ENCODE assay signal across 25 cellular contexts in the genomic region with DNA sequence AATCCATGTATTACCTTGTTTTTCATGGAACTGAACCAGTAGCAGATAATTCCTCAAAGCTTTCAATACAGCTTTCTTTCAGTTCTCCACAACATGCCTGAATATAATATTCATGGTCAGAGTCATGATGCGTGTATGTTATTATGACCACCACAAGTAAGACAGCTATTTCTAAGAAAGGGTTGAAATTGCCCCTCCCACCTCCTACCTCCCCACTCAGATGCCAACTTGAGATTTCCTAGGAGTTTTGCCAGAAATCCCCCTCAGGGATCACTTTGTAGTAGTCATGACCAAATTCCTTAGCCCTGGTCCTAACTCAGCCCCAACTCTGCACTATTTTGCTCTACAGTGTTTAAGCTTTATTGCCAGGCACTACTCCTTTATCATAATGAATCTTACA.
"Had no signal": no experiment of that assay in that cellular context is flagged by ENCODE, and none has a peak within 500 bp of the region (broad histone marks: within the 10 kb centered on the region; RNA-seq: fewer than 3 reads in every experiment).

No MANE protein-coding gene starts in this region.

- H3K4me3 ChIP-seq: adrenal gland, body of pancreas, SJSA1 had no signal

- H3K27ac ChIP-seq: adrenal gland, body of pancreas, SJSA1 had no signal

- H3K4me1 ChIP-seq: body of pancreas had no signal

- H3K27me3 Mint-ChIP-seq: activated CD4-positive, alpha-beta memory T cell treated with anti-CD3 and anti-CD28 coated beads for 36 hours; activated CD4-positive, alpha-beta T cell treated with anti-CD3 and anti-CD28 coated beads, Interleukin-2, amount 10 ng/mL, durations not matched to agents 7 days and 5 days; activated naive CD8-positive, alpha-beta T cell treated with anti-CD3 and anti-CD28 coated beads, Interleukin-2, amount 10 ng/mL, durations not matched to agents 7 days and 5 days had no signal

- H3K9me3 Mint-ChIP-seq: activated CD4-positive, alpha-beta memory T cell treated with anti-CD3 and anti-CD28 coated beads for 36 hours; activated CD4-positive, alpha-beta T cell treated with anti-CD3 and anti-CD28 coated beads, Interleukin-2, amount 10 ng/mL, durations not matched to agents 7 days and 5 days; activated naive CD8-positive, alpha-beta T cell treated with anti-CD3 and anti-CD28 coated beads, Interleukin-2, amount 10 ng/mL, durations not matched to agents 7 days and 5 days; activated T-cell treated with anti-CD3 and anti-CD28 coated beads, Interleukin-2, amount 50 U/mL, for 4 hours; WTC11 had no signal

- H3K4me3 Mint-ChIP-seq: activated CD4-positive, alpha-beta memory T cell treated with anti-CD3 and anti-CD28 coated beads for 36 hours; activated CD4-positive, alpha-beta T cell treated with anti-CD3 and anti-CD28 coated beads, Interleukin-2, amount 10 ng/mL, durations not matched to agents 7 days and 5 days; activated naive CD8-positive, alpha-beta T cell treated with anti-CD3 and anti-CD28 coated beads, Interleukin-2, amount 10 ng/mL, durations not matched to agents 7 days and 5 days; activated T-cell treated with anti-CD3 and anti-CD28 coated beads, Interleukin-2, amount 50 U/mL, for 4 hours; WTC11 had no signal

- ATAC-seq: activated T-cell treated with anti-CD3 and anti-CD28 coated beads, Interleukin-2, amount 50 U/mL, for 4 hours; body of pancreas; SK-N-SH treated with all-trans-retinoic acid at 6 μM for 48 hours; WTC11 had no signal

- H3K36me3 Mint-ChIP-seq: activated naive CD8-positive, alpha-beta T cell treated with anti-CD3 and anti-CD28 coated beads, Interleukin-2, amount 10 ng/mL, durations not matched to agents 7 days and 5 days; WTC11 had no signal

- H3K27ac Mint-ChIP-seq: activated CD4-positive, alpha-beta memory T cell treated with anti-CD3 and anti-CD28 coated beads for 36 hours; activated CD4-positive, alpha-beta T cell treated with anti-CD3 and anti-CD28 coated beads, Interleukin-2, amount 10 ng/mL, durations not matched to agents 7 days and 5 days; activated naive CD8-positive, alpha-beta T cell treated with anti-CD3 and anti-CD28 coated beads, Interleukin-2, amount 10 ng/mL, durations not matched to agents 7 days and 5 days; WTC11 had no signal

- H3K27me3 ChIP-seq: adrenal gland, body of pancreas, SJSA1 had no signal

- DNase-seq: activated CD4-positive, alpha-beta memory T cell treated with anti-CD3 and anti-CD28 coated beads for 36 hours; activated CD4-positive, alpha-beta T cell treated with anti-CD3 and anti-CD28 coated beads, Interleukin-2, amount 10 ng/mL, durations not matched to agents 7 days and 5 days; activated CD4-positive, CD25-positive, alpha-beta regulatory T cell treated with anti-CD3 and anti-CD28 coated beads, Interleukin-2, amount 50 U/mL, for 72 hours; activated CD8-positive, alpha-beta memory T cell treated with anti-CD3 and anti-CD28 coated beads for 24 hours; activated effector memory CD4-positive, alpha-beta T cell treated with anti-CD3 and anti-CD28 coated beads, Interleukin-2, amount 50 U/mL, for 16 hours; activated naive CD4-positive, alpha-beta T cell treated with Interleukin-2 at 50 U/mL for 16 hours; activated naive CD8-positive, alpha-beta T cell treated with anti-CD3 and anti-CD28 coated beads, Interleukin-2, amount 10 ng/mL, durations not matched to agents 7 days and 5 days; activated T-cell treated with anti-CD3 and anti-CD28 coated beads, Interleukin-2, amount 50 U/mL, for 4 hours; adrenal gland; anterior cingulate cortex; body of pancreas; central memory CD4-positive, alpha-beta T cell; IMR-90; Kasumi-1; KBM-7; NCI-H1105 treated with DMSO at 0.1 percent for 48 hours; NCI-H1436 treated with DMSO at 0.1 percent for 48 hours; NCI-H187; NCI-H2081; NCI-H510A treated with DMSO at 0.1 percent for 48 hours; NCI-H69; SHP77 had no signal

- H3K9me3 ChIP-seq: adrenal gland, body of pancreas, SJSA1 had no signal
